1 cellular context compared by ENCODE assay signal in the genomic region with DNA sequence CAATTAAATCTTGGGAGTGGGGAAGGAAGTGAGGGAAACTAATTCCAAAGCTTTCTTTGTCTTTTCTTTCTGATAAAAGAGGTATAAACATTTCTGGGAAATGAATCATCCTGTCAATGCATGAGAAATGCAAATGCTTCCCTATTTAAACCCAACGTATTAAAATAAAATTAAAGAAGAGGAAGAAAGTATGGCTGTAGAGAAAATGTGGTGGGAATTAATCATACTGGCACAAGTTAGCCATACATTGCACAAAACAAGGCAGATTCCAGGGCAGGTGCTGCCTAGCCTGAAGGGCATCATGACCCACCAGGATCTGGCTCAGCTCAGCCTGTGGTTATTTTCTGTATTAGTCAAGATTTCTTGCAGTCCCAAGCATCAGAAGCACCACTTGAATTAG.
TF ChIP-seq lines count a peak whose summit lies in the region.

No MANE protein-coding gene starts in this region.

TF ChIP-seq in IMR-90, 13 proteins besides CTCF, POLR2A, EP300 and RAD21:
- TF ChIP-seq MXI1 (IDR thresholded peaks at IDR 0.05; ENCODE audit: borderline replicate concordance, low read depth, low read length) (no peak), MAFK (IDR thresholded peaks at IDR 0.05; ENCODE audit: low read depth, low read length) (no peak), RCOR1 (IDR thresholded peaks at IDR 0.05; ENCODE audit: insufficient replicate concordance, low read length) (no peak), MAZ (IDR thresholded peaks at IDR 0.05; ENCODE audit: borderline replicate concordance, low read depth, low read length) (no peak), RFX5 (IDR thresholded peaks at IDR 0.05; ENCODE audit: low read depth, low read length) (no peak), SMC3 (IDR thresholded peaks at IDR 0.05; ENCODE audit: low read depth, low read length) (no peak), FOS (IDR thresholded peaks at IDR 0.05; ENCODE audit: low read depth, low read length) (no peak), CEBPB (IDR thresholded peaks at IDR 0.05; ENCODE audit: low read depth, low read length) (no peak), BHLHE40 (IDR thresholded peaks at IDR 0.05; ENCODE audit: low read depth, low read length) (no peak), NFE2L2 (IDR thresholded peaks at IDR 0.05; ENCODE audit: low read depth, low read length) (no peak), CHD1 (IDR thresholded peaks at IDR 0.05; ENCODE audit: low read depth, low read length) (no peak)
- TF ChIP-seq, protein P1, sequence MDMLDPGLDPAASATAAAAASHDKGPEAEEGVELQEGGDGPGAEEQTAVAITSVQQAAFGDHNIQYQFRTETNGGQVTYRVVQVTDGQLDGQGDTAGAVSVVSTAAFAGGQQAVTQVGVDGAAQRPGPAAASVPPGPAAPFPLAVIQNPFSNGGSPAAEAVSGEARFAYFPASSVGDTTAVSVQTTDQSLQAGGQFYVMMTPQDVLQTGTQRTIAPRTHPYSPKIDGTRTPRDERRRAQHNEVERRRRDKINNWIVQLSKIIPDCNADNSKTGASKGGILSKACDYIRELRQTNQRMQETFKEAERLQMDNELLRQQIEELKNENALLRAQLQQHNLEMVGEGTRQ (IDR thresholded peaks at IDR 0.05; ENCODE audit: low read depth, low read length): no peak
- TF ChIP-seq, protein P2, sequence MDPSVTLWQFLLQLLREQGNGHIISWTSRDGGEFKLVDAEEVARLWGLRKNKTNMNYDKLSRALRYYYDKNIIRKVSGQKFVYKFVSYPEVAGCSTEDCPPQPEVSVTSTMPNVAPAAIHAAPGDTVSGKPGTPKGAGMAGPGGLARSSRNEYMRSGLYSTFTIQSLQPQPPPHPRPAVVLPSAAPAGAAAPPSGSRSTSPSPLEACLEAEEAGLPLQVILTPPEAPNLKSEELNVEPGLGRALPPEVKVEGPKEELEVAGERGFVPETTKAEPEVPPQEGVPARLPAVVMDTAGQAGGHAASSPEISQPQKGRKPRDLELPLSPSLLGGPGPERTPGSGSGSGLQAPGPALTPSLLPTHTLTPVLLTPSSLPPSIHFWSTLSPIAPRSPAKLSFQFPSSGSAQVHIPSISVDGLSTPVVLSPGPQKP (IDR thresholded peaks at IDR 0.05; ENCODE audit: borderline replicate concordance, low read depth, low read length): no peak
